In the genomic region with DNA sequence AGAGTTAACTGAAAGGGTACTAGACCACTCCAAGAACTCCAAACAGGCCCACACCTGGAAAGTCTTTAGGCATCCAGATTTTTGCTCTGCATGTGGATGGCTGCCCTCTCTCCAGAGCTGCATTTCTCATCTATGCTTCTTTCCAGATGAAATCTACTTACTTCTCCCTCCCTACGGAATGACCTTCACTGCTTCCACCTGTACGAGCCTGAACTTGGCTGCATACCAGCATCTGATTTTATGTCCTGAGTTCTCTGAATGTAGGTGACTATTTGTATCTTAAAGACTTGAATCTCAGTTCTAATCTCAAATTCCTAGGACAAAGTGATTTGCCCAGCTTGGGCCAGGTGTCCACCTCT, we compare ENCODE assay signal across 12 cellular contexts. TPM values are rescaled to one million over a fixed set of nuclear protein-coding genes. Genes with fewer than 3 reads are reported as not detected.
DNase-seq lines count a peak whose midpoint lies in the region; ATAC-seq, FAIRE-seq and TF ChIP-seq lines count a peak whose summit lies in the region.
"Had no signal": no experiment of that assay in that cellular context is flagged by ENCODE, and none has a peak within 500 bp of the region (broad histone marks: within the 10 kb centered on the region; RNA-seq: fewer than 3 reads in every experiment).

No MANE protein-coding gene starts in this region.

- POLR2A ChIA-PET in SK-N-SH (lab: Yijun Ruan, JAX) = no interaction called here
- POLR2A ChIA-PET in Panc1 (lab: Charles Lee) = no interaction called here

- ATAC-seq in SK-N-SH treated with all-trans-retinoic acid at 6 μM for 48 hours (no peak), Panc1 (peak; percentile 30), esophagus mucosa (peak; percentile 37), HG02759 (IDR thresholded peaks at IDR 0.05; ENCODE audit: unreplicated experiment) (no peak)

- H2AK5ac ChIP-seq in trophoblast cell (ENCODE audit: low read length) = no peak overlapping the region

- 0 out of 4 replicates have a peak overlapping the region, but pooled peaks of 1 of the 2 experiments have one; percentile 14 for H3K4me3 ChIP-seq in SK-N-SH (ENCODE audit: low read depth in 2 of 2, low read length in 1 of 2)
- no peak overlapping the region for H3K4me3 ChIP-seq in Panc1 (ENCODE audit: low read depth in 2 of 2, low read length in 2 of 2)
- H3K4me3 ChIP-seq in trophoblast cell (ENCODE audit: low read depth, low read length) = no peak overlapping the region
- H3K4me3 ChIP-seq in HAP-1 = no peak overlapping the region
- H3K4me3 ChIP-seq: SK-N-MC had no signal

- peaks cover 100% of the 10 kb centered on the region for H4K20me1 ChIP-seq in SK-N-SH (ENCODE audit: insufficient read depth)

- TF ChIP-seq EP300 in SK-N-SH (IDR thresholded peaks at IDR 0.05; ENCODE audit: borderline replicate concordance in 1 of 2, low read depth in 1 of 2, low read length in 1 of 2) = no peak

- peak overlapping the region; percentile 61 for H3K4me2 ChIP-seq in SK-N-SH
- H3K4me2 ChIP-seq in trophoblast cell (ENCODE audit: low read length) = no peak overlapping the region

- H3K36me3 ChIP-seq in SK-N-SH (replicated peaks in 1 of 2; ENCODE audit: control insufficient read depth in 1 of 2, insufficient read depth in 2 of 2, low read length in 1 of 2) (peaks cover 0 to 22% of the 10 kb centered on the region in 2 experiments), Panc1 (ENCODE audit: control insufficient read depth, insufficient read depth, low read length) (no peaks in the 10 kb centered on the region), trophoblast cell (ENCODE audit: control insufficient read depth in 1 of 2, insufficient read depth in 2 of 2, low read length in 2 of 2) (peaks cover 1 to 3% of the 10 kb centered on the region in 2 experiments), HAP-1 (replicated peaks) (peaks cover 7% of the 10 kb centered on the region)

- no peak overlapping the region for H4K12ac ChIP-seq in trophoblast cell (ENCODE audit: low read depth, low read length)

- WGBS in SK-N-SH (ENCODE audit: low lambda C conversion rate) = 56% methylated on average over 2 of the region's 2 CpGs
- WGBS in trophoblast cell (ENCODE audit: extremely low coverage, insufficient coverage, insufficient read length) = no CpG with 5 or more reads among the region's 2 CpGs

- peak overlapping the region in 1 of 2 experiments; percentile 70; a peak in 2 of 4 replicates for H3K27ac ChIP-seq in SK-N-SH (ENCODE audit: low read depth in 2 of 2, low read length in 1 of 2)
- no peak overlapping the region for H3K27ac ChIP-seq in Panc1 (ENCODE audit: low read length)
- H3K27ac ChIP-seq in trophoblast cell (ENCODE audit: low read depth, low read length) = no peak overlapping the region
- H3K27ac ChIP-seq: SK-N-MC had no signal

- CTCF ChIA-PET in SK-N-SH (lab: Yijun Ruan, JAX) = no interaction called here
- CTCF ChIA-PET in Panc1 (lab: Charles Lee) = no interaction called here

- H3K18ac ChIP-seq in trophoblast cell (ENCODE audit: low read length) = no peak overlapping the region

- H2BK12ac ChIP-seq in trophoblast cell (ENCODE audit: low read length) = no peak overlapping the region

- no peaks in the 10 kb centered on the region for H3K9me2 ChIP-seq in SK-N-SH

- no peaks in the 10 kb centered on the region for H3K27me3 ChIP-seq in SK-N-SH (ENCODE audit: insufficient read depth)
- H3K27me3 ChIP-seq in Panc1 (ENCODE audit: control insufficient read depth, insufficient read depth, low read length) = no peaks in the 10 kb centered on the region
- no peaks in the 10 kb centered on the region for H3K27me3 ChIP-seq in trophoblast cell (ENCODE audit: insufficient read depth, low read length)
- no peaks in the 10 kb centered on the region for H3K27me3 ChIP-seq in HAP-1 (ENCODE audit: low read depth)

- H2AFZ ChIP-seq in SK-N-SH (ENCODE audit: low read depth) = no peak overlapping the region
- H2AFZ ChIP-seq in trophoblast cell (ENCODE audit: insufficient read depth, low read length, poor library complexity) = no peak overlapping the region

- no peak overlapping the region for H4K91ac ChIP-seq in trophoblast cell (ENCODE audit: low read depth, low read length)

- DNase-seq in SK-N-SH = no peak
- DNase-seq in Panc1 (ENCODE audit: low read depth, low spot score) = no peak
- DNase-seq in trophoblast cell = peak in 1 of 2 donors; percentile 21
- DNase-seq in GM12892 (ENCODE audit: insufficient read length) = no peak
- DNase-seq in HAP-1 (ENCODE audit: low spot score in 2 of 2) = no peak
- DNase-seq: GOT3, KG1, NCI-H446 had no signal

- no peaks in the 10 kb centered on the region for H3K79me1 ChIP-seq in trophoblast cell (ENCODE audit: low read length)

- no peak overlapping the region for H2BK5ac ChIP-seq in trophoblast cell (ENCODE audit: low read depth, low read length, poor library complexity)

- TF ChIP-seq CTCF in SK-N-SH (IDR thresholded peaks at IDR 0.05) = no peak
- TF ChIP-seq CTCF in Panc1 (IDR thresholded peaks at IDR 0.05) = no peak

- no peak overlapping the region for H4K8ac ChIP-seq in trophoblast cell (ENCODE audit: low read depth, low read length)

- H3K9ac ChIP-seq in SK-N-SH = no peak overlapping the region
- H3K9ac ChIP-seq in trophoblast cell (ENCODE audit: low read length) = no peak overlapping the region

- peaks cover 99% of the 10 kb centered on the region for H3K79me2 ChIP-seq in SK-N-SH (ENCODE audit: insufficient read depth)
- H3K79me2 ChIP-seq in trophoblast cell (ENCODE audit: control insufficient read depth, insufficient read depth, low read length, poor library complexity) = peaks cover 24% of the 10 kb centered on the region

- H3K23ac ChIP-seq in trophoblast cell (ENCODE audit: low read length) = no peak overlapping the region

- H3K4me1 ChIP-seq in SK-N-SH (ENCODE audit: control insufficient read depth in 1 of 2, insufficient read depth in 2 of 2, low read depth in 1 of 2, low read length in 1 of 2) = peaks cover 0 to 62% of the 10 kb centered on the region in 2 experiments; a peak in 3 of 4 replicates
- H3K4me1 ChIP-seq in Panc1 (ENCODE audit: control insufficient read depth, insufficient read depth, low read length) = peaks cover 20% of the 10 kb centered on the region
- no peaks in the 10 kb centered on the region for H3K4me1 ChIP-seq in trophoblast cell (ENCODE audit: control insufficient read depth in 1 of 2, insufficient read depth in 2 of 2, low read length in 2 of 2)
- peaks cover 45% of the 10 kb centered on the region for H3K4me1 ChIP-seq in HAP-1

- no peak overlapping the region for H2BK120ac ChIP-seq in trophoblast cell (ENCODE audit: insufficient read depth, low read length, poor library complexity)

- in situ Hi-C loops in Panc1 (cut with HindIII; ENCODE audit: low pct_unique_long_range_greater_than_20kb, low sequenced_read_pairs) = no loop called here
- in situ Hi-C loops in HAP-1 (cut with MboI; ENCODE audit: low sequenced_read_pairs) = no loop called here

- H3K9me3 ChIP-seq in SK-N-SH = no peaks in the 10 kb centered on the region
- no peaks in the 10 kb centered on the region for H3K9me3 ChIP-seq in Panc1 (ENCODE audit: control insufficient read depth, insufficient read depth, low read depth, low read length)
- H3K9me3 ChIP-seq in trophoblast cell (ENCODE audit: insufficient read depth, low read depth, low read length) = no peaks in the 10 kb centered on the region
- no peaks in the 10 kb centered on the region for H3K9me3 ChIP-seq in HAP-1

- FAIRE-seq in GM12892 (lab: Jason Lieb, UNC) = no peak

- peak overlapping the region; percentile 95 for H3K4ac ChIP-seq in trophoblast cell (ENCODE audit: low read depth, low read length)

- intact Hi-C loops in Panc1 (cut with micrococcal nuclease; ENCODE audit: unreplicated experiment) = no loop called here

- TF ChIP-seq RAD21 in SK-N-SH (IDR thresholded peaks at IDR 0.05; ENCODE audit: low read length) = no peak

- no TSS peak for BruUV-seq in Panc1 (replicated peaks; lab: Mats Ljungman, UMichigan)

- H3K14ac ChIP-seq in trophoblast cell (ENCODE audit: low read length) = no peak overlapping the region

- H3F3A ChIP-seq in SK-N-SH (replicated peaks; ENCODE audit: insufficient read depth) = peaks cover 53% of the 10 kb centered on the region

- TF ChIP-seq POLR2A in GM12892 (IDR thresholded peaks at IDR 0.05; ENCODE audit: low read depth, low read length) = no peak

TF ChIP-seq in SK-N-SH treated with all-trans-retinoic acid at 6 μM for 48 hours, 23 proteins besides CTCF, POLR2A, EP300 and RAD21 (continues in another document):
- TF ChIP-seq GLIS3 (CRISPR knock-in tag; IDR thresholded peaks at IDR 0.05) = no peak

RNA-seq across cellular contexts. Expression of gene CELF1, which starts 13.3 kb away (rescaled TPM):
- 47.5 and 69.3 TPM in 2 replicates for polyA plus RNA-seq in SK-N-SH (2012; rRNA removed)
- polyA plus RNA-seq in SK-N-SH (2012; cell fraction: cytosol; rRNA removed) = 39.9 and 45.4 TPM in 2 replicates
- polyA plus RNA-seq in SK-N-SH (2012; cell fraction: nucleus; rRNA removed) = 95.8 and 146 TPM in 2 replicates
- total RNA-seq in Panc1 (2021; ENCODE audit: unreplicated experiment) (160 TPM), esophagus mucosa (63.7 TPM)
- polyA plus RNA-seq in Panc1 (2012; ENCODE audit: insufficient read length) = 42.5 TPM
- polyA plus RNA-seq in trophoblast cell (2013) = 61.5 and 66.2 TPM in 2 replicates
- polyA plus RNA-seq in GM12892 (2012; ENCODE audit: missing spikeins) = 46.9 TPM

RNA-seq across cellular contexts. Expression of gene PTPMT1, which starts 25.7 kb away (rescaled TPM):
- polyA plus RNA-seq in SK-N-SH (2012; rRNA removed) = 64.4 and 69.0 TPM in 2 replicates
- 58.8 and 68.7 TPM in 2 replicates for polyA plus RNA-seq in SK-N-SH (2012; cell fraction: cytosol; rRNA removed)
- 29.0 and 31.1 TPM in 2 replicates for polyA plus RNA-seq in SK-N-SH (2012; cell fraction: nucleus; rRNA removed)
- total RNA-seq in Panc1 (2021; ENCODE audit: unreplicated experiment) (81.0 TPM), esophagus mucosa (29.6 TPM)
- 118 TPM for polyA plus RNA-seq in Panc1 (2012; ENCODE audit: insufficient read length)
- 53.6 and 57.5 TPM in 2 replicates for polyA plus RNA-seq in trophoblast cell (2013)
- 49.1 TPM for polyA plus RNA-seq in GM12892 (2012; ENCODE audit: missing spikeins)

RNA-seq across cellular contexts. Expression of gene KBTBD4, which starts 39.1 kb away (rescaled TPM):
- polyA plus RNA-seq in SK-N-SH (2012; rRNA removed) = 16.8 and 24.6 TPM in 2 replicates
- 12.0 and 18.8 TPM in 2 replicates for polyA plus RNA-seq in SK-N-SH (2012; cell fraction: cytosol; rRNA removed)
- polyA plus RNA-seq in SK-N-SH (2012; cell fraction: nucleus; rRNA removed) = 12.1 and 17.0 TPM in 2 replicates
- total RNA-seq in Panc1 (2021; ENCODE audit: unreplicated experiment) (23.2 TPM), esophagus mucosa (8.0 TPM)
- polyA plus RNA-seq in Panc1 (2012; ENCODE audit: insufficient read length) = 24.7 TPM
- polyA plus RNA-seq in trophoblast cell (2013) = 6.7 TPM in 2 replicates
- 20.1 TPM for polyA plus RNA-seq in GM12892 (2012; ENCODE audit: missing spikeins)

RNA-seq across cellular contexts. Expression of gene NDUFS3, which starts 39.2 kb away (rescaled TPM):
- 150 and 163 TPM in 2 replicates for polyA plus RNA-seq in SK-N-SH (2012; rRNA removed)
- polyA plus RNA-seq in SK-N-SH (2012; cell fraction: cytosol; rRNA removed) = 143 and 146 TPM in 2 replicates
- 184 and 200 TPM in 2 replicates for polyA plus RNA-seq in SK-N-SH (2012; cell fraction: nucleus; rRNA removed)
- total RNA-seq in Panc1 (2021; ENCODE audit: unreplicated experiment) (135 TPM), esophagus mucosa (103 TPM)
- polyA plus RNA-seq in Panc1 (2012; ENCODE audit: insufficient read length) = 135 TPM
- 82.0 and 83.5 TPM in 2 replicates for polyA plus RNA-seq in trophoblast cell (2013)
- 135 TPM for polyA plus RNA-seq in GM12892 (2012; ENCODE audit: missing spikeins)

RNA-seq across cellular contexts. Expression of gene FAM180B, which starts 46.8 kb away (rescaled TPM):
- not detected in 2 replicates for polyA plus RNA-seq in SK-N-SH (2012; rRNA removed)
- polyA plus RNA-seq in SK-N-SH (2012; cell fraction: cytosol; rRNA removed) = not detected in 2 replicates
- 0.22 and 0.30 TPM in 2 replicates for polyA plus RNA-seq in SK-N-SH (2012; cell fraction: nucleus; rRNA removed)
- total RNA-seq in Panc1 (2021; ENCODE audit: unreplicated experiment) (not detected), esophagus mucosa (not detected)
- polyA plus RNA-seq in Panc1 (2012; ENCODE audit: insufficient read length) = not detected
- polyA plus RNA-seq in trophoblast cell (2013) = 0.04 TPM in 1 of 2 replicates, not detected in the other
- not detected for polyA plus RNA-seq in GM12892 (2012; ENCODE audit: missing spikeins)

Comparison
In these comparisons a context has a peak if more than half of its experiments do, and no peak if none do; other contexts are left out.
1. ATAC-seq: peak in Panc1 (single experiment) and esophagus mucosa (single experiment); none in SK-N-SH treated with all-trans-retinoic acid at 6 μM for 48 hours (single experiment) and HG02759 (single experiment).